In the genomic region with DNA sequence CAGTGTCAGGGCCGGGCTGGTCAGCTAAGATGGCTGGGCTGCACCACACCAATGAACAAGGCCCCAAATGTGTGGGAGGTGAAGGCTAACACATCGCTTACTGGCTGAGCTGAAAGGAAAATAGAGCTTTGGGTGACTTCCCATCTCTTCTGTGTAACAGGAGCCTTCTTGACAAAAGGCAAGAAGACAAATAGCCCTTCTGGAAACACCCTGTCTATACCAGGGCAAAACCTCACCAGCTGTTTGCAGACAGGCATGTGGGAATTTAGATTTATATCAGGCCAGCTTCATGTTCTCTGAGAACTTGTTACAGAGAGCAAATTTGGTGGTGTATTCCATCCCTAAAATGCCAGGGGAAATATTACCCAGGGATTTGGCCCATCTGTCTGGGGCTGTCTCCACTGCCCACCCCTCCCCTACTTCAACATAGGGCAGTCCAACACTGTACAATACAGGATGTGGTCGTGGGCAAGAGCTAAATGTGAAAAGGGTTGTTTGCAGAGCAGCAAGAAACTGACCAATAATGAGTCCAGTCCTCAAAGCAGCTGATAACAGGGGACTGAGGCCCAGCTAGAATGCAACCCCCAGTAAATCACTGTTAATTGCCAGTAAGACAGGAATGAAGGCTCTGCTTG, we compare ENCODE assay signal across 13 cellular contexts. TPM values are rescaled to one million over a fixed set of nuclear protein-coding genes. Genes with fewer than 3 reads are reported as not detected.
DNase-seq lines count a peak whose midpoint lies in the region; ATAC-seq and TF ChIP-seq lines count a peak whose summit lies in the region.
"Had no signal": no experiment of that assay in that cellular context is flagged by ENCODE, and none has a peak within 500 bp of the region (broad histone marks: within the 10 kb centered on the region; RNA-seq: fewer than 3 reads in every experiment).

No MANE protein-coding gene starts in this region.

- peak; percentile 17 for DNase-seq in adipocyte (ENCODE audit: low read depth)
- peak; percentile 43 for DNase-seq in kidney tubule cell (ENCODE audit: low spot score)
- DNase-seq in suprapubic skin (ENCODE audit: low spot score in 2 of 2): no peak
- DNase-seq in NCI-H1092 treated with DMSO at 0.1 percent for 48 hours (lab: John Stamatoyannopoulos, UW): no peak
- no peak for DNase-seq in iPS-NIHi11 (ENCODE audit: low spot score)
- no peak for DNase-seq in activated T-cell treated with anti-CD3 and anti-CD28 coated beads, Interleukin-2, amount 50 U/mL, for 72 hours
- DNase-seq: NCI-H526; small intestine; stimulated activated naive CD4-positive, alpha-beta T cell treated with Interleukin-2 at 50 U/mL for 16 hours had no signal

- peak overlapping the region; percentile 71 for H3K27ac ChIP-seq in suprapubic skin

- H3K9me3 ChIP-seq in adipocyte (ENCODE audit: control insufficient read depth, low read length) (no peaks in the 10 kb centered on the region), suprapubic skin (no peaks in the 10 kb centered on the region)

- WGBS in suprapubic skin: 32% methylated on average over 3 of the region's 3 CpGs

- H3K27me3 ChIP-seq in adipocyte (replicated peaks; ENCODE audit: control insufficient read depth, insufficient read depth, low read length): peaks cover 10% of the 10 kb centered on the region
- no peaks in the 10 kb centered on the region for H3K27me3 ChIP-seq in suprapubic skin

- no peaks in the 10 kb centered on the region for H3K9me3 Mint-ChIP-seq in activated T-cell treated with anti-CD3 and anti-CD28 coated beads, Interleukin-2, amount 50 U/mL, for 72 hours
- H3K9me3 Mint-ChIP-seq: activated T-helper 2 cell treated with anti-CD3 and anti-CD28 coated beads, Interferon-gamma antibody, Interleukin-2, Interleukin-4, amounts not matched to agents 10 μg/mL and 5 μg/mL and 100 μg/mL, durations not matched to agents 14 hours and 24 hours and 36 hours; IgD-negative memory B cell had no signal

- no peaks in the 10 kb centered on the region for H3K36me3 ChIP-seq in adipocyte (ENCODE audit: control insufficient read depth, insufficient read depth, low read length, severe bottlenecking)
- H3K36me3 ChIP-seq in suprapubic skin: no peaks in the 10 kb centered on the region

- no peak for TF ChIP-seq POLR2A in suprapubic skin (IDR thresholded peaks at IDR 0.05)

- TF ChIP-seq CTCF in suprapubic skin (IDR thresholded peaks at IDR 0.05): no peak

- no peak for TF ChIP-seq EP300 in suprapubic skin (IDR thresholded peaks at IDR 0.05)

- H3K9ac ChIP-seq in adipocyte (ENCODE audit: low read length): no peak overlapping the region

- H3K4me1 ChIP-seq in adipocyte (ENCODE audit: control insufficient read depth, insufficient read depth, low read length) (no peaks in the 10 kb centered on the region), suprapubic skin (peaks cover 42% of the 10 kb centered on the region)

- H3K4me3 ChIP-seq in adipocyte (ENCODE audit: low read length) (no peak overlapping the region), suprapubic skin (no peak overlapping the region)

- no peak overlapping the region for H3K4me3 Mint-ChIP-seq in activated T-cell treated with anti-CD3 and anti-CD28 coated beads, Interleukin-2, amount 50 U/mL, for 72 hours
- H3K4me3 Mint-ChIP-seq: IgD-negative memory B cell had no signal

- H3K27me3 Mint-ChIP-seq in activated T-cell treated with anti-CD3 and anti-CD28 coated beads, Interleukin-2, amount 50 U/mL, for 72 hours (ENCODE audit: low read depth): no peaks in the 10 kb centered on the region

- no peaks in the 10 kb centered on the region for H3K4me1 Mint-ChIP-seq in activated T-cell treated with anti-CD3 and anti-CD28 coated beads, Interleukin-2, amount 50 U/mL, for 72 hours (ENCODE audit: low read depth)
- H3K4me1 Mint-ChIP-seq: IgD-negative memory B cell had no signal

- ATAC-seq in HG02798 (IDR thresholded peaks at IDR 0.05; ENCODE audit: poor library complexity, unreplicated experiment) (peak; percentile 59), HG03045 (IDR thresholded peaks at IDR 0.05; ENCODE audit: unreplicated experiment) (no peak)
- no peak for ATAC-seq in activated T-cell treated with anti-CD3 and anti-CD28 coated beads, Interleukin-2, amount 50 U/mL, for 72 hours (replicated peaks in 1 of 2)

- H3K36me3 Mint-ChIP-seq in activated T-cell treated with anti-CD3 and anti-CD28 coated beads, Interleukin-2, amount 50 U/mL, for 72 hours (ENCODE audit: insufficient read depth in 2 of 2): no peaks in the 10 kb centered on the region
- H3K36me3 Mint-ChIP-seq: IgD-negative memory B cell had no signal

- H3K27ac Mint-ChIP-seq in activated T-cell treated with anti-CD3 and anti-CD28 coated beads, Interleukin-2, amount 50 U/mL, for 72 hours: no peak overlapping the region
- H3K27ac Mint-ChIP-seq: activated T-helper 2 cell treated with anti-CD3 and anti-CD28 coated beads, Interferon-gamma antibody, Interleukin-2, Interleukin-4, amounts not matched to agents 10 μg/mL and 5 μg/mL and 100 μg/mL, durations not matched to agents 14 hours and 24 hours and 36 hours; IgD-negative memory B cell had no signal

RNA-seq across cellular contexts. Expression of gene AFAP1L2, which starts 37.1 kb away (rescaled TPM):
- 10 to 100 TPM; 10.8 to 32.0 (median 15.7) TPM for total RNA-seq in suprapubic skin
- total RNA-seq in activated T-cell treated with anti-CD3 and anti-CD28 coated beads, Interleukin-2, amount 50 U/mL, for 72 hours: 1 to 10 TPM; 1.5 to 1.8 TPM

Comparison
In these comparisons a context has a peak if more than half of its experiments do, and no peak if none do; other contexts are left out.
1. DNase-seq: peak in adipocyte (single experiment) and kidney tubule cell (single experiment); none in suprapubic skin (0 of 2), NCI-H1092 treated with DMSO at 0.1 percent for 48 hours (single experiment), iPS-NIHi11 (single experiment) and activated T-cell treated with anti-CD3 and anti-CD28 coated beads, Interleukin-2, amount 50 U/mL, for 72 hours (0 of 2).
2. RNA of gene AFAP1L2, which starts 37.1 kb away (total RNA-seq): 10.8 to 32.0 TPM in suprapubic skin; 1.5 to 1.8 TPM in activated T-cell treated with anti-CD3 and anti-CD28 coated beads, Interleukin-2, amount 50 U/mL, for 72 hours; every median in the first group is over 4 times any median in the second.